Comparison of ENCODE assay signal across 35 cellular contexts in the genomic region with DNA sequence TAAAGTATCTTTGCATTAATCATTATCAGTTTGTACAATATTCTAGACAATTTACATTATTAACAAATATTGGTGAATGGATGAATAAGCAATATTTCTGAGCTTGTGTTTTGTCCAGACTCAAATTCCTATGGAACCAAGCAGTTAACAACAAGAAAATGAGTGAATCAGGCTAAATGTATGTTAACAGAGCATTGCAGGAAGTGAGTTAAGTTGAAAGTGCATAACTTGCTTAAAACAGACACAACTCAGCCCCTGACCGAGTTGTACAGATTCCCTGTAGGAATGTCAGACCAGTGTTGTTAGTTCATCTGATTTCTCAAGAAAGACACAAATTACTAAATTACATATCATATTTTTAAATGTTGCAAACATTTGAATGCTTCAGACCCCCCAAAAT. TPM values are rescaled to one million over a fixed set of nuclear protein-coding genes. Genes with fewer than 3 reads are reported as not detected.
A peak's percentile ranks its signal among the peaks of the same experiment; 100 is the strongest.
DNase-seq lines count a peak whose midpoint lies in the region; ATAC-seq, FAIRE-seq and TF ChIP-seq lines count a peak whose summit lies in the region.
"Had no signal": no experiment of that assay in that cellular context is flagged by ENCODE, and none has a peak within 500 bp of the region (broad histone marks: within the 10 kb centered on the region; RNA-seq: fewer than 3 reads in every experiment).

No MANE protein-coding gene starts in this region.

- POLR2A ChIA-PET in A673 (lab: Charles Lee; ENCODE audit: low non-redundant PET): no interaction called here

- H3K9me3 ChIP-seq in subcutaneous abdominal adipose tissue (ENCODE audit: control insufficient read depth in 5 of 5, low read length in 5 of 5): peaks cover 0 to 6% (median 0%) of the 10 kb centered on the region in 5 donors
- H3K9me3 ChIP-seq in A673 (ENCODE audit: low read depth, low read length, poor library complexity, severe bottlenecking): no peaks in the 10 kb centered on the region
- H3K9me3 ChIP-seq: BLaER1 treated with 17β-estradiol and CSF1 and Interleukin-3, amounts not matched to agents 10 nM and 100 nM; esophagus muscularis mucosa; testis; uterus had no signal

- intact Hi-C loops in A673 (cut with micrococcal nuclease; ENCODE audit: unreplicated experiment): no loop called here

- peak overlapping the region; percentile 76 for H3K27ac ChIP-seq in subcutaneous abdominal adipose tissue (ENCODE audit: low read depth, low read length)
- H3K27ac ChIP-seq in A673 (ENCODE audit: low read depth, low read length, poor library complexity, severe bottlenecking): no peak overlapping the region
- H3K27ac ChIP-seq: BLaER1 treated with 17β-estradiol and CSF1 and Interleukin-3, amounts not matched to agents 10 nM and 100 nM; esophagus muscularis mucosa; left ventricle myocardium inferior; parathyroid adenoma; testis; uterus had no signal

- H3K4me3 ChIP-seq in bronchial epithelial cell (ENCODE audit: low read depth, low read length): no peak overlapping the region
- no peak overlapping the region for H3K4me3 ChIP-seq in subcutaneous abdominal adipose tissue (ENCODE audit: low read depth in 1 of 5, low read length in 5 of 5)
- no peak overlapping the region for H3K4me3 ChIP-seq in A673 (ENCODE audit: low read depth, low read length, poor library complexity, severe bottlenecking)
- H3K4me3 ChIP-seq: BLaER1 treated with 17β-estradiol and CSF1 and Interleukin-3, amounts not matched to agents 10 nM and 100 nM; esophagus muscularis mucosa; left ventricle myocardium inferior; testis; uterus had no signal

- no peaks in the 10 kb centered on the region for H3K27me3 ChIP-seq in bronchial epithelial cell (ENCODE audit: control insufficient read depth, insufficient read depth, low read length)
- H3K27me3 ChIP-seq in subcutaneous abdominal adipose tissue (ENCODE audit: control insufficient read depth in 5 of 5, insufficient read depth in 4 of 5, low read length in 5 of 5): no peaks in the 10 kb centered on the region
- H3K27me3 ChIP-seq in A673 (replicated peaks; ENCODE audit: insufficient read depth, low read depth, low read length, poor library complexity): no peaks in the 10 kb centered on the region
- H3K27me3 ChIP-seq: BLaER1 treated with 17β-estradiol and CSF1 and Interleukin-3, amounts not matched to agents 10 nM and 100 nM; esophagus muscularis mucosa; testis had no signal

- no TSS peak for BruUV-seq in A673 (replicated peaks; lab: Mats Ljungman, UMichigan)

- H3K36me3 ChIP-seq in bronchial epithelial cell (ENCODE audit: control insufficient read depth, insufficient read depth, low read length): no peaks in the 10 kb centered on the region
- no peaks in the 10 kb centered on the region for H3K36me3 ChIP-seq in subcutaneous abdominal adipose tissue (ENCODE audit: control insufficient read depth in 5 of 5, insufficient read depth in 5 of 5, low read length in 5 of 5)
- H3K36me3 ChIP-seq in A673 (ENCODE audit: insufficient read depth, low read length, poor library complexity, severe bottlenecking): no peaks in the 10 kb centered on the region
- H3K36me3 ChIP-seq: BLaER1 treated with 17β-estradiol and CSF1 and Interleukin-3, amounts not matched to agents 10 nM and 100 nM; esophagus muscularis mucosa; left ventricle myocardium inferior; uterus had no signal

- CTCF ChIA-PET in A673 (lab: Charles Lee): no interaction called here

- H3K9ac ChIP-seq in subcutaneous abdominal adipose tissue (ENCODE audit: low read length in 5 of 5): no peak overlapping the region
- H3K9ac ChIP-seq: BLaER1 treated with 17β-estradiol and CSF1 and Interleukin-3, amounts not matched to agents 10 nM and 100 nM; parathyroid adenoma had no signal

- DNase-seq in HT1080 (ENCODE audit: low read depth): peak; percentile 25
- peak; percentile 34 for DNase-seq in bronchial epithelial cell (ENCODE audit: low read depth)
- DNase-seq in fibroblast of the conjunctiva (ENCODE audit: low read depth): peak; percentile 12
- DNase-seq in A673 (ENCODE audit: low spot score): no peak
- DNase-seq in stimulated activated CD4-positive, alpha-beta T cell treated with anti-CD3 and anti-CD28 coated beads, Interleukin-15, amount 100 ng/mL, for 24 hours: no peak
- DNase-seq: activated CD4-positive, alpha-beta T cell treated with anti-CD3 and anti-CD28 coated beads for 4 hours; activated gamma-delta T cell; activated naive CD8-positive, alpha-beta T cell treated with anti-CD3 and anti-CD28 coated beads, Interleukin-2, amount 10 ng/mL, durations not matched to agents 7 days and 5 days; activated T-cell treated with anti-CD3 and anti-CD28 coated beads, Interleukin-2, amount 50 U/mL, for 1 hour; COR-L47; DMS79; GDM1; islet precursor cell; left ventricle myocardium inferior; mesendoderm; NCI-H1436 treated with DMSO at 0.1 percent for 48 hours; NCI-H2107; NCI-H774; retina; small intestine; stimulated activated CD4-positive, alpha-beta T cell treated with anti-CD3 and anti-CD28 coated beads, Interleukin-1b, Interleukin-23, amount 100 ng/mL, for 48 hours; stimulated activated naive CD8-positive, alpha-beta T cell treated with anti-CD3 and anti-CD28 coated beads, Interleukin-15, Interleukin-2, amounts not matched to agents 100 U/mL and 50 U/mL, for 24 hours; SW 1271; testis; uterus had no signal

- no peak for TF ChIP-seq CTCF in bronchial epithelial cell (IDR thresholded peaks at IDR 0.05; ENCODE audit: insufficient read depth, low read length, severe bottlenecking)
- TF ChIP-seq CTCF in A673 (conservative IDR thresholded peaks at IDR 0.05; ENCODE audit: low read depth, low read length): no peak

- no peak for FAIRE-seq in bronchial epithelial cell (lab: Jason Lieb, UNC)

- H3K4me1 ChIP-seq in subcutaneous abdominal adipose tissue (ENCODE audit: control insufficient read depth in 5 of 5, insufficient read depth in 5 of 5, low read length in 5 of 5) (peaks cover 0 to 43% (median 9%) of the 10 kb centered on the region in 5 donors), A673 (ENCODE audit: insufficient read depth, low read length, poor library complexity, severe bottlenecking) (no peaks in the 10 kb centered on the region)
- H3K4me1 ChIP-seq: esophagus muscularis mucosa, left ventricle myocardium inferior, parathyroid adenoma, testis, uterus had no signal

- no peak for ATAC-seq in activated CD4-positive, CD25-positive, alpha-beta regulatory T cell treated with anti-CD3 and anti-CD28 coated beads, Interleukin-2, amount 50 U/mL, for 24 hours
- ATAC-seq: stimulated activated naive CD8-positive, alpha-beta T cell treated with anti-CD3 and anti-CD28 coated beads, Interleukin-15, Interleukin-2, amounts not matched to agents 100 U/mL and 50 U/mL, for 24 hours had no signal

RNA-seq across cellular contexts. Expression of a gene that starts 23.7 kb away (rescaled TPM):
- total RNA-seq in HT1080 (2014; rRNA removed; shearing (Covaris generic)): not detected in 2 replicates
- not detected in 2 replicates for polyA plus RNA-seq in HT1080 (2015; cell fraction: cytosol; rRNA removed)
- polyA plus RNA-seq in HT1080 (2015; cell fraction: nucleus; rRNA removed): not detected in 2 replicates
- total RNA-seq in bronchial epithelial cell (not detected in 2 replicates), A673 (2021) (not detected in 2 replicates)
- total RNA-seq: activated CD8-positive, alpha-beta memory T cell treated with anti-CD3 and anti-CD28 coated beads for 36 hours; activated naive CD8-positive, alpha-beta T cell treated with anti-CD3 and anti-CD28 coated beads, Interleukin-2, amount 10 ng/mL, durations not matched to agents 7 days and 5 days; dermis microvascular lymphatic vessel endothelial cell; esophagus muscularis mucosa; left ventricle myocardium inferior; LHCN-M2; neural crest cell; RPMI7951; uterus had no signal
- polyA plus RNA-seq: small intestine had no signal

RNA-seq across cellular contexts. Expression of a gene that starts 47.2 kb away (rescaled TPM):
- total RNA-seq in HT1080 (2014; rRNA removed; shearing (Covaris generic)): 0.11 TPM in 1 of 2 replicates, not detected in the other
- polyA plus RNA-seq in HT1080 (2015; cell fraction: cytosol; rRNA removed): not detected in 2 replicates
- polyA plus RNA-seq in HT1080 (2015; cell fraction: nucleus; rRNA removed): 0.33 TPM in 1 of 2 replicates, not detected in the other
- total RNA-seq in bronchial epithelial cell (1.1 and 5.5 TPM in 2 replicates), A673 (2021) (13.4 and 16.0 TPM in 2 replicates)
- total RNA-seq: activated CD8-positive, alpha-beta memory T cell treated with anti-CD3 and anti-CD28 coated beads for 36 hours; activated naive CD8-positive, alpha-beta T cell treated with anti-CD3 and anti-CD28 coated beads, Interleukin-2, amount 10 ng/mL, durations not matched to agents 7 days and 5 days; esophagus muscularis mucosa; left ventricle myocardium inferior; LHCN-M2; neural crest cell; RPMI7951; testis had no signal

RNA-seq across cellular contexts. Expression of a gene that starts 58.4 kb away (rescaled TPM):
- not detected in 2 replicates for total RNA-seq in HT1080 (2014; rRNA removed; shearing (Covaris generic))
- not detected in 2 replicates for polyA plus RNA-seq in HT1080 (2015; cell fraction: cytosol; rRNA removed)
- polyA plus RNA-seq in HT1080 (2015; cell fraction: nucleus; rRNA removed): not detected in 2 replicates
- total RNA-seq in bronchial epithelial cell: not detected in 2 replicates
- total RNA-seq in A673 (2021): not detected in 2 replicates
- total RNA-seq: activated CD8-positive, alpha-beta memory T cell treated with anti-CD3 and anti-CD28 coated beads for 36 hours; activated naive CD8-positive, alpha-beta T cell treated with anti-CD3 and anti-CD28 coated beads, Interleukin-2, amount 10 ng/mL, durations not matched to agents 7 days and 5 days; dermis microvascular lymphatic vessel endothelial cell; esophagus muscularis mucosa; left ventricle myocardium inferior; LHCN-M2; neural crest cell; RPMI7951; testis; uterus had no signal

Comparison
In these comparisons a context has a peak if more than half of its experiments do, and no peak if none do; other contexts are left out.
1. DNase-seq: peak in HT1080 (single experiment), bronchial epithelial cell (single experiment) and fibroblast of the conjunctiva (single experiment); none in A673 (single experiment) and stimulated activated CD4-positive, alpha-beta T cell treated with anti-CD3 and anti-CD28 coated beads, Interleukin-15, amount 100 ng/mL, for 24 hours (single experiment).